In genomic region chr4:48065587-48066052, GRCh38 we compare ENCODE assay signal across 16 cellular contexts. TPM values are rescaled to one million over a fixed set of nuclear protein-coding genes. Genes with fewer than 3 reads are reported as not detected.
DNase-seq lines count a peak whose midpoint lies in the region; ATAC-seq and TF ChIP-seq lines count a peak whose summit lies in the region.
"Had no signal": no experiment of that assay in that cellular context is flagged by ENCODE, and none has a peak within 500 bp of the region (broad histone marks: within the 10 kb centered on the region; RNA-seq: fewer than 3 reads in every experiment).

No MANE protein-coding gene starts in this region.

- ATAC-seq in activated CD4-positive, CD25-positive, alpha-beta regulatory T cell treated with anti-CD3 and anti-CD28 coated beads, Interleukin-2, amount 50 U/mL, for 24 hours = peak; percentile 83 to 89
- ATAC-seq in GM21423 (IDR thresholded peaks at IDR 0.05; ENCODE audit: unreplicated experiment) (peak; percentile 61), HG03064 (IDR thresholded peaks at IDR 0.05; ENCODE audit: low read depth, unreplicated experiment) (peak; percentile 61), natural killer cell (no peak), gastrocnemius medialis (no peak)

- H3K9me3 ChIP-seq in gastrocnemius medialis = no peaks in the 10 kb centered on the region

- no peak overlapping the region for H3K27ac ChIP-seq in gastrocnemius medialis
- H3K27ac ChIP-seq: 22Rv1, coronary artery, left ventricle myocardium inferior had no signal

- no peak overlapping the region for H3K4me3 ChIP-seq in gastrocnemius medialis
- H3K4me3 ChIP-seq: coronary artery, left ventricle myocardium inferior had no signal

- in situ Hi-C loops in gastrocnemius medialis (cut with MboI; ENCODE audit: low sequenced_read_pairs in 4 of 4) = no loop called here

- TF ChIP-seq CTCF in natural killer cell (IDR thresholded peaks at IDR 0.05) (no peak), gastrocnemius medialis (IDR thresholded peaks at IDR 0.05 in 4 of 5, conservative IDR thresholded peaks at IDR 0.05 in 1 of 5) (no peak)

- H3K4me1 ChIP-seq in gastrocnemius medialis = no peaks in the 10 kb centered on the region
- H3K4me1 ChIP-seq: left ventricle myocardium inferior had no signal

- H3K27me3 ChIP-seq in gastrocnemius medialis = no peaks in the 10 kb centered on the region

- no peaks in the 10 kb centered on the region for H3K27me3 Mint-ChIP-seq in natural killer cell (ENCODE audit: low read depth in 2 of 2)

- TF ChIP-seq POLR2A in gastrocnemius medialis (IDR thresholded peaks at IDR 0.05) = no peak

- DNase-seq in activated CD4-positive, CD25-positive, alpha-beta regulatory T cell (lab: John Stamatoyannopoulos, UW) = no peak
- DNase-seq in natural killer cell (no peak), gastrocnemius medialis (no peak), medulla oblongata (ENCODE audit: extremely low spot score) (no peak), NCI-H2029 treated with DMSO at 0.1 percent for 48 hours (lab: John Stamatoyannopoulos, UW) (no peak)
- DNase-seq: activated effector memory CD4-positive, alpha-beta T cell treated with Interleukin-2 at 50 U/mL for 16 hours; left ventricle myocardium inferior; NCI-H1436 treated with DMSO at 0.1 percent for 48 hours; nucleus accumbens; stimulated activated CD4-positive, alpha-beta T cell treated with anti-CD3 and anti-CD28 coated beads, Interleukin-15, amount 100 ng/mL, for 24 hours; stimulated activated naive CD4-positive, alpha-beta T cell had no signal

- H3K4me1 Mint-ChIP-seq in natural killer cell = peaks cover 45 to 58% of the 10 kb centered on the region in 2 donors

- peak overlapping the region; percentile 11 to 42 for H3K27ac Mint-ChIP-seq in natural killer cell

- no peak overlapping the region for H3K4me3 Mint-ChIP-seq in natural killer cell

- H3K9me3 Mint-ChIP-seq in natural killer cell = peaks cover 3% of the 10 kb centered on the region in 2 donors

- peaks cover 19% of the 10 kb centered on the region for H3K36me3 Mint-ChIP-seq in natural killer cell

- intact Hi-C loops in natural killer cell (cut with micrococcal nuclease) = no loop called here
- intact Hi-C loops in gastrocnemius medialis (cut with DNase I; ENCODE audit: low total_unique reads) = no loop called here

- no peaks in the 10 kb centered on the region for H3K36me3 ChIP-seq in gastrocnemius medialis
- H3K36me3 ChIP-seq: left ventricle myocardium inferior had no signal

RNA-seq across cellular contexts. Expression of gene NIPAL1, which starts 49.0 kb away (rescaled TPM):
- total RNA-seq in natural killer cell (1 to 10 TPM in 1 of 3 donors, not detected in 2; 1.4 TPM), gastrocnemius medialis (under 1 TPM in 3 of 4 donors, not detected in 1; 0.07 to 0.51 (median 0.15) TPM)

RNA-seq across cellular contexts. Expression of gene CNGA1, which starts 49.1 kb away (rescaled TPM):
- not detected for total RNA-seq in natural killer cell
- total RNA-seq in gastrocnemius medialis = under 1 TPM in 3 of 4 donors, not detected in 1; 0.15 to 0.53 (median 0.32) TPM
- total RNA-seq: left ventricle myocardium inferior had no signal

Comparison
In these comparisons a context has a peak if more than half of its experiments do, and no peak if none do; other contexts are left out.
1. ATAC-seq: peak in activated CD4-positive, CD25-positive, alpha-beta regulatory T cell treated with anti-CD3 and anti-CD28 coated beads, Interleukin-2, amount 50 U/mL, for 24 hours (2 of 2), GM21423 (single experiment) and HG03064 (single experiment); none in natural killer cell (0 of 3) and gastrocnemius medialis (0 of 2).